ENCODE assay signal across 1 cellular context in genomic region chr20:10300582-10301108, GRCh38.
TF ChIP-seq lines count a peak whose summit lies in the region.

No MANE protein-coding gene starts in this region.

TF ChIP-seq in H1, 55 proteins besides CTCF, POLR2A, EP300 and RAD21 (continued from another document):
- TF ChIP-seq, protein P1, sequence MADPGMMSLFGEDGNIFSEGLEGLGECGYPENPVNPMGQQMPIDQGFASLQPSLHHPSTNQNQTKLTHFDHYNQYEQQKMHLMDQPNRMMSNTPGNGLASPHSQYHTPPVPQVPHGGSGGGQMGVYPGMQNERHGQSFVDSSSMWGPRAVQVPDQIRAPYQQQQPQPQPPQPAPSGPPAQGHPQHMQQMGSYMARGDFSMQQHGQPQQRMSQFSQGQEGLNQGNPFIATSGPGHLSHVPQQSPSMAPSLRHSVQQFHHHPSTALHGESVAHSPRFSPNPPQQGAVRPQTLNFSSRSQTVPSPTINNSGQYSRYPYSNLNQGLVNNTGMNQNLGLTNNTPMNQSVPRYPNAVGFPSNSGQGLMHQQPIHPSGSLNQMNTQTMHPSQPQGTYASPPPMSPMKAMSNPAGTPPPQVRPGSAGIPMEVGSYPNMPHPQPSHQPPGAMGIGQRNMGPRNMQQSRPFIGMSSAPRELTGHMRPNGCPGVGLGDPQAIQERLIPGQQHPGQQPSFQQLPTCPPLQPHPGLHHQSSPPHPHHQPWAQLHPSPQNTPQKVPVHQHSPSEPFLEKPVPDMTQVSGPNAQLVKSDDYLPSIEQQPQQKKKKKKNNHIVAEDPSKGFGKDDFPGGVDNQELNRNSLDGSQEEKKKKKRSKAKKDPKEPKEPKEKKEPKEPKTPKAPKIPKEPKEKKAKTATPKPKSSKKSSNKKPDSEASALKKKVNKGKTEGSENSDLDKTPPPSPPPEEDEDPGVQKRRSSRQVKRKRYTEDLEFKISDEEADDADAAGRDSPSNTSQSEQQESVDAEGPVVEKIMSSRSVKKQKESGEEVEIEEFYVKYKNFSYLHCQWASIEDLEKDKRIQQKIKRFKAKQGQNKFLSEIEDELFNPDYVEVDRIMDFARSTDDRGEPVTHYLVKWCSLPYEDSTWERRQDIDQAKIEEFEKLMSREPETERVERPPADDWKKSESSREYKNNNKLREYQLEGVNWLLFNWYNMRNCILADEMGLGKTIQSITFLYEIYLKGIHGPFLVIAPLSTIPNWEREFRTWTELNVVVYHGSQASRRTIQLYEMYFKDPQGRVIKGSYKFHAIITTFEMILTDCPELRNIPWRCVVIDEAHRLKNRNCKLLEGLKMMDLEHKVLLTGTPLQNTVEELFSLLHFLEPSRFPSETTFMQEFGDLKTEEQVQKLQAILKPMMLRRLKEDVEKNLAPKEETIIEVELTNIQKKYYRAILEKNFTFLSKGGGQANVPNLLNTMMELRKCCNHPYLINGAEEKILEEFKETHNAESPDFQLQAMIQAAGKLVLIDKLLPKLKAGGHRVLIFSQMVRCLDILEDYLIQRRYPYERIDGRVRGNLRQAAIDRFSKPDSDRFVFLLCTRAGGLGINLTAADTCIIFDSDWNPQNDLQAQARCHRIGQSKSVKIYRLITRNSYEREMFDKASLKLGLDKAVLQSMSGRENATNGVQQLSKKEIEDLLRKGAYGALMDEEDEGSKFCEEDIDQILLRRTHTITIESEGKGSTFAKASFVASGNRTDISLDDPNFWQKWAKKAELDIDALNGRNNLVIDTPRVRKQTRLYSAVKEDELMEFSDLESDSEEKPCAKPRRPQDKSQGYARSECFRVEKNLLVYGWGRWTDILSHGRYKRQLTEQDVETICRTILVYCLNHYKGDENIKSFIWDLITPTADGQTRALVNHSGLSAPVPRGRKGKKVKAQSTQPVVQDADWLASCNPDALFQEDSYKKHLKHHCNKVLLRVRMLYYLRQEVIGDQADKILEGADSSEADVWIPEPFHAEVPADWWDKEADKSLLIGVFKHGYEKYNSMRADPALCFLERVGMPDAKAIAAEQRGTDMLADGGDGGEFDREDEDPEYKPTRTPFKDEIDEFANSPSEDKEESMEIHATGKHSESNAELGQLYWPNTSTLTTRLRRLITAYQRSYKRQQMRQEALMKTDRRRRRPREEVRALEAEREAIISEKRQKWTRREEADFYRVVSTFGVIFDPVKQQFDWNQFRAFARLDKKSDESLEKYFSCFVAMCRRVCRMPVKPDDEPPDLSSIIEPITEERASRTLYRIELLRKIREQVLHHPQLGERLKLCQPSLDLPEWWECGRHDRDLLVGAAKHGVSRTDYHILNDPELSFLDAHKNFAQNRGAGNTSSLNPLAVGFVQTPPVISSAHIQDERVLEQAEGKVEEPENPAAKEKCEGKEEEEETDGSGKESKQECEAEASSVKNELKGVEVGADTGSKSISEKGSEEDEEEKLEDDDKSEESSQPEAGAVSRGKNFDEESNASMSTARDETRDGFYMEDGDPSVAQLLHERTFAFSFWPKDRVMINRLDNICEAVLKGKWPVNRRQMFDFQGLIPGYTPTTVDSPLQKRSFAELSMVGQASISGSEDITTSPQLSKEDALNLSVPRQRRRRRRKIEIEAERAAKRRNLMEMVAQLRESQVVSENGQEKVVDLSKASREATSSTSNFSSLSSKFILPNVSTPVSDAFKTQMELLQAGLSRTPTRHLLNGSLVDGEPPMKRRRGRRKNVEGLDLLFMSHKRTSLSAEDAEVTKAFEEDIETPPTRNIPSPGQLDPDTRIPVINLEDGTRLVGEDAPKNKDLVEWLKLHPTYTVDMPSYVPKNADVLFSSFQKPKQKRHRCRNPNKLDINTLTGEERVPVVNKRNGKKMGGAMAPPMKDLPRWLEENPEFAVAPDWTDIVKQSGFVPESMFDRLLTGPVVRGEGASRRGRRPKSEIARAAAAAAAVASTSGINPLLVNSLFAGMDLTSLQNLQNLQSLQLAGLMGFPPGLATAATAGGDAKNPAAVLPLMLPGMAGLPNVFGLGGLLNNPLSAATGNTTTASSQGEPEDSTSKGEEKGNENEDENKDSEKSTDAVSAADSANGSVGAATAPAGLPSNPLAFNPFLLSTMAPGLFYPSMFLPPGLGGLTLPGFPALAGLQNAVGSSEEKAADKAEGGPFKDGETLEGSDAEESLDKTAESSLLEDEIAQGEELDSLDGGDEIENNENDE (IDR thresholded peaks at IDR 0.05; ENCODE audit: insufficient replicate concordance, low read length): peak; percentile 66
TF ChIP-seq in H1: peak in this region for 1.
